ENCODE assay signal across 1 cellular context in the genomic region with DNA sequence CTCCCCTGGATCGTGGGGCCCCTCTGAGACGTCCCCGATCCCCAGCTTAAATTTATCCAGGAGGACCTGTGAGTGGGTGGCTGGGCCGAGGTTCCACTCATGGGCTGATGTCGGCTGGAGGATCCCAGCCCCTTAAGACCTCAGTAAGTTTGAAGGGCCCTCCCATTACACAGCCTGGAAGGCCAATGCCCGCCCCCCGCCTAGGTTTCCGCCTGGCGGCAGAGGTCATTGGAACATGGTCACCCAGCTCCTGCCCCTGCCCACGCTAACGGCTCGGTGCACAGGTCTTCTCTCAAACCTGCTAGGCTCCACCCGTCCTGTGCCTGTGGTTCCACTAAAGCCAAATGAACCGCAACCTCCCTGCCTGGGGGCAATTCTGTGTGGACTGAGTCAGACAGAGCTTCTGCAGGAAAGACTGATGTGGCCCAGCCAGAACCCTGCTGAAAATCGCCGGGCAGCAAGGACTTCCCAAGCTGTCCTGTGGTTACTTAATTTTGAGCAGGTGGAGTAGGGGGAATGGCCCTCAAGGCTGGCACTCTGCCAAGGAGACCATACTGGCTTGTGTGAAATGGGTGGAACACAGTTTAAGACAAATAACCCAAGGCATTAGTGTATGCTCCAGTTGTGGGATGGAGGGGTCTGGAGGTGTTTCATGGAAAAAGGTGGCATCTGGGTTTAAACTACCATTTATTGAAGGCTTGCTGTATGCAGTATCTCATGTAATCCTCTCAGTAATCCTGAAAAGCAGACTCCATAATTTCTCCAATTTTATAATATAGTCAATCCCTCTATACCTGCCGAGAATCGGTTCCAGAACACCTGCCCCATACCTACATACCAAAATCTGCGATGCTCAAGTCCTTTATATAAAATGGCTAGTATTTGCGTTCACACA.
A peak's percentile ranks its signal among the peaks of the same experiment; 100 is the strongest.
TF ChIP-seq lines count a peak whose summit lies in the region.

No MANE protein-coding gene starts in this region.

TF ChIP-seq in SK-N-SH, 30 proteins besides CTCF, POLR2A, EP300 and RAD21 (continued from another document):
- TF ChIP-seq, protein P1, sequence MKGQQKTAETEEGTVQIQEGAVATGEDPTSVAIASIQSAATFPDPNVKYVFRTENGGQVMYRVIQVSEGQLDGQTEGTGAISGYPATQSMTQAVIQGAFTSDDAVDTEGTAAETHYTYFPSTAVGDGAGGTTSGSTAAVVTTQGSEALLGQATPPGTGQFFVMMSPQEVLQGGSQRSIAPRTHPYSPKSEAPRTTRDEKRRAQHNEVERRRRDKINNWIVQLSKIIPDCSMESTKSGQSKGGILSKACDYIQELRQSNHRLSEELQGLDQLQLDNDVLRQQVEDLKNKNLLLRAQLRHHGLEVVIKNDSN (IDR thresholded peaks at IDR 0.05; ENCODE audit: borderline replicate concordance, low read depth) = no peak
- TF ChIP-seq FOXM1 (IDR thresholded peaks at IDR 0.05; ENCODE audit: low read depth) (no peak), TCF12 (IDR thresholded peaks at IDR 0.05) (peak; percentile 31; the same call in 1 of the 2 replicates), RCOR1 (IDR thresholded peaks at IDR 0.05; ENCODE audit: low read length) (no peak), GATA2 (CRISPR knock-in tag; IDR thresholded peaks at IDR 0.05) (no peak), NRF1 (IDR thresholded peaks at IDR 0.05; ENCODE audit: low read depth, low read length) (no peak), SMC3 (IDR thresholded peaks at IDR 0.05; ENCODE audit: low read depth, low read length) (no peak), NFIC (IDR thresholded peaks at IDR 0.05; ENCODE audit: borderline replicate concordance) (peak; percentile 25; the same call in 1 of the 2 replicates), FOXJ3 (CRISPR knock-in tag; IDR thresholded peaks at IDR 0.05) (no peak), EZH2phosphoT487 (IDR thresholded peaks at IDR 0.05; ENCODE audit: borderline replicate concordance, low read depth) (no peak), POLR2AphosphoS5 (IDR thresholded peaks at IDR 0.05; ENCODE audit: low read depth, low read length) (no peak), MXI1 (IDR thresholded peaks at IDR 0.05; ENCODE audit: low read depth, low read length) (no peak; the same call in 1 of the 2 replicates), YY1 (IDR thresholded peaks at IDR 0.05; ENCODE audit: low read depth) (no peak), JUND (IDR thresholded peaks at IDR 0.05) (no peak), SIN3A (IDR thresholded peaks at IDR 0.05; ENCODE audit: borderline replicate concordance, low read depth, low read length) (no peak), TEAD4 (IDR thresholded peaks at IDR 0.05; ENCODE audit: borderline replicate concordance, insufficient read depth) (no peak)
- TF ChIP-seq, protein P2, sequence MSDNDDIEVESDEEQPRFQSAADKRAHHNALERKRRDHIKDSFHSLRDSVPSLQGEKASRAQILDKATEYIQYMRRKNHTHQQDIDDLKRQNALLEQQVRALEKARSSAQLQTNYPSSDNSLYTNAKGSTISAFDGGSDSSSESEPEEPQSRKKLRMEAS (IDR thresholded peaks at IDR 0.05; ENCODE audit: low read depth) = no peak
- TF ChIP-seq, protein P3, sequence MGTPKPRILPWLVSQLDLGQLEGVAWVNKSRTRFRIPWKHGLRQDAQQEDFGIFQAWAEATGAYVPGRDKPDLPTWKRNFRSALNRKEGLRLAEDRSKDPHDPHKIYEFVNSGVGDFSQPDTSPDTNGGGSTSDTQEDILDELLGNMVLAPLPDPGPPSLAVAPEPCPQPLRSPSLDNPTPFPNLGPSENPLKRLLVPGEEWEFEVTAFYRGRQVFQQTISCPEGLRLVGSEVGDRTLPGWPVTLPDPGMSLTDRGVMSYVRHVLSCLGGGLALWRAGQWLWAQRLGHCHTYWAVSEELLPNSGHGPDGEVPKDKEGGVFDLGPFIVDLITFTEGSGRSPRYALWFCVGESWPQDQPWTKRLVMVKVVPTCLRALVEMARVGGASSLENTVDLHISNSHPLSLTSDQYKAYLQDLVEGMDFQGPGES (IDR thresholded peaks at IDR 0.05; ENCODE audit: low read depth, low read length) = no peak
- TF ChIP-seq, protein P4, sequence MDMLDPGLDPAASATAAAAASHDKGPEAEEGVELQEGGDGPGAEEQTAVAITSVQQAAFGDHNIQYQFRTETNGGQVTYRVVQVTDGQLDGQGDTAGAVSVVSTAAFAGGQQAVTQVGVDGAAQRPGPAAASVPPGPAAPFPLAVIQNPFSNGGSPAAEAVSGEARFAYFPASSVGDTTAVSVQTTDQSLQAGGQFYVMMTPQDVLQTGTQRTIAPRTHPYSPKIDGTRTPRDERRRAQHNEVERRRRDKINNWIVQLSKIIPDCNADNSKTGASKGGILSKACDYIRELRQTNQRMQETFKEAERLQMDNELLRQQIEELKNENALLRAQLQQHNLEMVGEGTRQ (IDR thresholded peaks at IDR 0.05; ENCODE audit: borderline replicate concordance, low read depth, low read length) = no peak
- TF ChIP-seq, protein P5, sequence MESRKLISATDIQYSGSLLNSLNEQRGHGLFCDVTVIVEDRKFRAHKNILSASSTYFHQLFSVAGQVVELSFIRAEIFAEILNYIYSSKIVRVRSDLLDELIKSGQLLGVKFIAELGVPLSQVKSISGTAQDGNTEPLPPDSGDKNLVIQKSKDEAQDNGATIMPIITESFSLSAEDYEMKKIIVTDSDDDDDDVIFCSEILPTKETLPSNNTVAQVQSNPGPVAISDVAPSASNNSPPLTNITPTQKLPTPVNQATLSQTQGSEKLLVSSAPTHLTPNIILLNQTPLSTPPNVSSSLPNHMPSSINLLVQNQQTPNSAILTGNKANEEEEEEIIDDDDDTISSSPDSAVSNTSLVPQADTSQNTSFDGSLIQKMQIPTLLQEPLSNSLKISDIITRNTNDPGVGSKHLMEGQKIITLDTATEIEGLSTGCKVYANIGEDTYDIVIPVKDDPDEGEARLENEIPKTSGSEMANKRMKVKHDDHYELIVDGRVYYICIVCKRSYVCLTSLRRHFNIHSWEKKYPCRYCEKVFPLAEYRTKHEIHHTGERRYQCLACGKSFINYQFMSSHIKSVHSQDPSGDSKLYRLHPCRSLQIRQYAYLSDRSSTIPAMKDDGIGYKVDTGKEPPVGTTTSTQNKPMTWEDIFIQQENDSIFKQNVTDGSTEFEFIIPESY (IDR thresholded peaks at IDR 0.05; ENCODE audit: borderline replicate concordance, low read depth) = no peak
